ENCODE assay signal across 8 cellular contexts in genomic region chr9:106420511-106420944, GRCh38.
A peak's percentile ranks its signal among the peaks of the same experiment; 100 is the strongest.
DNase-seq lines count a peak whose midpoint lies in the region; ATAC-seq, FAIRE-seq and TF ChIP-seq lines count a peak whose summit lies in the region.

No MANE protein-coding gene starts in this region.

- ATAC-seq in GM21390 (IDR thresholded peaks at IDR 0.05; ENCODE audit: unreplicated experiment) (peak; percentile 72), HG03520 (IDR thresholded peaks at IDR 0.05; ENCODE audit: unreplicated experiment) (peak; percentile 60), pancreas (no peak)
- ATAC-seq in activated T-helper 17 cell treated with anti-CD3 and anti-CD28 coated beads, Interleukin-2, amount 50 U/mL, for 72 hours (replicated peaks), result no peak

- H4K20me1 ChIP-seq in fibroblast of lung (ENCODE audit: control insufficient read depth, extremely low read depth, insufficient read depth, low read length), result no peaks in the 10 kb centered on the region

- FAIRE-seq in pancreas (lab: Jason Lieb, UNC), result no peak

- H3K27me3 ChIP-seq in fibroblast of lung (ENCODE audit: control insufficient read depth, insufficient read depth, low read length) (no peaks in the 10 kb centered on the region), pancreas (no peaks in the 10 kb centered on the region), HAP-1 (ENCODE audit: low read depth) (no peaks in the 10 kb centered on the region)

- no peaks in the 10 kb centered on the region for H3K36me3 Mint-ChIP-seq in activated T-helper 17 cell treated with anti-CD3 and anti-CD28 coated beads, Interleukin-2, amount 50 U/mL, for 72 hours (ENCODE audit: low read depth)

- H3K9me3 ChIP-seq in fibroblast of lung (ENCODE audit: control insufficient read depth, insufficient read depth, low read depth, low read length), result no peaks in the 10 kb centered on the region
- no peaks in the 10 kb centered on the region for H3K9me3 ChIP-seq in pancreas
- H3K9me3 ChIP-seq in HAP-1, result no peaks in the 10 kb centered on the region

- TF ChIP-seq CTCF in fibroblast of lung (conservative IDR thresholded peaks at IDR 0.05 in 1 of 2, IDR thresholded peaks at IDR 0.05 in 1 of 2; ENCODE audit: low read depth in 1 of 2, low read length in 2 of 2), result no peak
- TF ChIP-seq CTCF in pancreas (IDR thresholded peaks at IDR 0.05), result no peak

- no peaks in the 10 kb centered on the region for H3K79me2 ChIP-seq in fibroblast of lung (ENCODE audit: control insufficient read depth, insufficient read depth, low read length)

- H3K4me3 ChIP-seq in fibroblast of lung (replicated peaks in 1 of 4; ENCODE audit: control extremely low read depth in 1 of 4, insufficient read depth in 1 of 4, low read depth in 3 of 4, low read length in 4 of 4) (no peak overlapping the region), pancreas (no peak overlapping the region), HAP-1 (no peak overlapping the region)

- H3K36me3 ChIP-seq in fibroblast of lung (ENCODE audit: control insufficient read depth, insufficient read depth, low read length), result no peaks in the 10 kb centered on the region
- H3K36me3 ChIP-seq in pancreas, result no peaks in the 10 kb centered on the region
- H3K36me3 ChIP-seq in HAP-1 (replicated peaks), result no peaks in the 10 kb centered on the region

- H3K27me3 Mint-ChIP-seq in activated T-helper 17 cell treated with anti-CD3 and anti-CD28 coated beads, Interleukin-2, amount 50 U/mL, for 72 hours, result no peaks in the 10 kb centered on the region

- H3K4me3 Mint-ChIP-seq in activated T-helper 17 cell treated with anti-CD3 and anti-CD28 coated beads, Interleukin-2, amount 50 U/mL, for 72 hours, result no peak overlapping the region

- peaks cover 28% of the 10 kb centered on the region for H3K9me3 Mint-ChIP-seq in activated T-helper 17 cell treated with anti-CD3 and anti-CD28 coated beads, Interleukin-2, amount 50 U/mL, for 72 hours

- WGBS in pancreas, 2 donors, result 39 to 40% methylated on average over 4 of the region's 4 CpGs

- no peaks in the 10 kb centered on the region for H3K4me1 Mint-ChIP-seq in activated T-helper 17 cell treated with anti-CD3 and anti-CD28 coated beads, Interleukin-2, amount 50 U/mL, for 72 hours

- H3K27ac Mint-ChIP-seq in activated T-helper 17 cell treated with anti-CD3 and anti-CD28 coated beads, Interleukin-2, amount 50 U/mL, for 72 hours, result no peak overlapping the region

- H3K4me2 ChIP-seq in fibroblast of lung (ENCODE audit: extremely low read depth, insufficient read depth, low read length), result no peak overlapping the region

- H2AFZ ChIP-seq in fibroblast of lung (ENCODE audit: low read length), result no peak overlapping the region

- in situ Hi-C loops in HAP-1 (cut with MboI; ENCODE audit: low sequenced_read_pairs), result no loop called here

- H3K4me1 ChIP-seq in fibroblast of lung (ENCODE audit: control insufficient read depth, extremely low read depth, insufficient read depth, low read length) (no peaks in the 10 kb centered on the region), pancreas (no peaks in the 10 kb centered on the region), HAP-1 (no peaks in the 10 kb centered on the region)

- intact Hi-C loops in pancreas (cut with DNase I), result no loop called here

- H3K27ac ChIP-seq in fibroblast of lung (ENCODE audit: insufficient read depth, low read length) (no peak overlapping the region), pancreas (no peak overlapping the region), substantia nigra (ENCODE audit: low read depth, low read length, poor library complexity, severe bottlenecking) (no peak overlapping the region)

- no peak overlapping the region for H3K9ac ChIP-seq in fibroblast of lung (ENCODE audit: insufficient read depth, low read length)

- DNase-seq in GM04503 (ENCODE audit: low read depth), result peak; percentile 11
- DNase-seq in fibroblast of lung (ENCODE audit: low read depth in 2 of 2), result peak; percentile 53 to 70
- no peak for DNase-seq in pancreas
- no peak for DNase-seq in HAP-1 (ENCODE audit: low spot score in 2 of 2)
- no peak for DNase-seq in substantia nigra (lab: John Stamatoyannopoulos, UW)

Comparison
In these comparisons a context has a peak if more than half of its experiments do, and no peak if none do; other contexts are left out.
1. DNase-seq: peak in GM04503 (single experiment) and fibroblast of lung (2 of 2); none in pancreas (0 of 6), HAP-1 (0 of 2) and substantia nigra (0 of 49).
2. ATAC-seq: peak in GM21390 (single experiment) and HG03520 (single experiment); none in activated T-helper 17 cell treated with anti-CD3 and anti-CD28 coated beads, Interleukin-2, amount 50 U/mL, for 72 hours (single experiment) and pancreas (0 of 4).